1 cellular context compared by ENCODE assay signal in the genomic region with DNA sequence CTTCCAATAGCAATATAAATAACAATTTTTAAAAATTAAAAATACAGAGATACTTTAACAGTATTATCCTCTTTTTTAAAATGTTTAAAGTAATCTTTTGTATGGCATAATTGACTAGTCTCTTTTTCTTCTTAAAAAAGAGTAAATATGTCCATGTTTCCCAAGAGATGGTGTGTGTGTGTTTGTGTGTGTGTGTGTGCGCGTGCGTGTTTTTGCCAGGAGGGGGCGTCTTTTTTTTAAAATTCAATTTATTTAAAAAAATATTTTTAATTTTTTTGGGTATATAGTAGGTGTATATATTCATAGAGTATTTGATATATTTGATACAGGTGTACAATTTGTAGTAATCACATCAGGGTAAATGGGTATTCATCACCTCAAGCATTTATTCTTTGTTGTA.
TF ChIP-seq lines count a peak whose summit lies in the region.

No MANE protein-coding gene starts in this region.

TF ChIP-seq in endothelial cell of umbilical vein, 7 proteins besides CTCF, POLR2A, EP300 and RAD21 (continued from another document):
- no peak for TF ChIP-seq JUN (IDR thresholded peaks at IDR 0.05; ENCODE audit: borderline replicate concordance, insufficient read depth, insufficient read length, low read depth)
- TF ChIP-seq, protein P1, sequence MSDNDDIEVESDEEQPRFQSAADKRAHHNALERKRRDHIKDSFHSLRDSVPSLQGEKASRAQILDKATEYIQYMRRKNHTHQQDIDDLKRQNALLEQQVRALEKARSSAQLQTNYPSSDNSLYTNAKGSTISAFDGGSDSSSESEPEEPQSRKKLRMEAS (IDR thresholded peaks at IDR 0.05; ENCODE audit: insufficient read depth, insufficient read length) = no peak
- TF ChIP-seq EZH2 (IDR thresholded peaks at IDR 0.05; ENCODE audit: borderline replicate concordance, low read depth, low read length, severe bottlenecking) = no peak
- no peak for TF ChIP-seq GATA2 (IDR thresholded peaks at IDR 0.05; ENCODE audit: insufficient read depth, insufficient read length, low read depth, low read length)
- no peak for TF ChIP-seq MYC (IDR thresholded peaks at IDR 0.05; ENCODE audit: low read depth, low read length)
TF ChIP-seq in endothelial cell of umbilical vein: peak in this region for 0.
